Comparison of ENCODE assay signal across 12 cellular contexts in genomic region chr2:201136889-201137321, GRCh38. TPM values are rescaled to one million over a fixed set of nuclear protein-coding genes. Genes with fewer than 3 reads are reported as not detected.
DNase-seq lines count a peak whose midpoint lies in the region; ATAC-seq, FAIRE-seq and TF ChIP-seq lines count a peak whose summit lies in the region.
"Had no signal": no experiment of that assay in that cellular context is flagged by ENCODE, and none has a peak within 500 bp of the region (broad histone marks: within the 10 kb centered on the region; RNA-seq: fewer than 3 reads in every experiment).

No MANE protein-coding gene starts in this region.

- H3K23ac ChIP-seq in mesenchymal stem cell (ENCODE audit: low read length in 2 of 2): no peak overlapping the region

- no peak overlapping the region for H2AK5ac ChIP-seq in mesenchymal stem cell (ENCODE audit: low read length, severe bottlenecking)

- H3K18ac ChIP-seq in mesenchymal stem cell (ENCODE audit: low read depth in 1 of 2, low read length in 2 of 2): peak overlapping the region; percentile 16 to 55

- H3K27me3 ChIP-seq in HepG2 (ENCODE audit: control insufficient read depth in 1 of 2, insufficient read depth in 2 of 2, low read length in 2 of 2) (no peaks in the 10 kb centered on the region), right lobe of liver (no peaks in the 10 kb centered on the region), astrocyte (ENCODE audit: insufficient read depth, low read length) (no peaks in the 10 kb centered on the region), mesenchymal stem cell (ENCODE audit: control insufficient read depth in 1 of 2, insufficient read depth in 1 of 2, low read length in 2 of 2) (no peaks in the 10 kb centered on the region)

- H3K4me3 ChIP-seq in HepG2 (replicated peaks in 1 of 3; ENCODE audit: insufficient read depth in 1 of 3, low read depth in 2 of 3, low read length in 3 of 3) (no peak overlapping the region), right lobe of liver (no peak overlapping the region), astrocyte (ENCODE audit: insufficient read depth, low read depth, low read length) (no peak overlapping the region), mesenchymal stem cell (ENCODE audit: insufficient read depth in 1 of 2, low read depth in 1 of 2, low read length in 2 of 2) (no peak overlapping the region)

- H3K4ac ChIP-seq in mesenchymal stem cell (ENCODE audit: low read depth in 1 of 2, low read length in 2 of 2): no peak overlapping the region

- no peaks in the 10 kb centered on the region for H3K27me3 Mint-ChIP-seq in astrocyte (ENCODE audit: low read depth, unreplicated experiment)
- H3K27me3 Mint-ChIP-seq: naive thymus-derived CD8-positive, alpha-beta T cell had no signal

- FAIRE-seq in HepG2 (lab: Jason Lieb, UNC) (no peak), astrocyte (lab: Jason Lieb, UNC) (no peak), urothelium cell line (lab: Jason Lieb, UNC) (no peak)

- no peak overlapping the region for H3K4me2 ChIP-seq in HepG2 (ENCODE audit: low read depth, low read length)
- no peak overlapping the region for H3K4me2 ChIP-seq in astrocyte (ENCODE audit: low read length)
- no peak overlapping the region for H3K4me2 ChIP-seq in mesenchymal stem cell (ENCODE audit: low read length, poor library complexity, severe bottlenecking)

- H3K9me3 Mint-ChIP-seq in astrocyte (ENCODE audit: unreplicated experiment): no peaks in the 10 kb centered on the region
- H3K9me3 Mint-ChIP-seq: naive thymus-derived CD8-positive, alpha-beta T cell had no signal

- H3K9me3 ChIP-seq in HepG2 (ENCODE audit: low read length) (no peaks in the 10 kb centered on the region), right lobe of liver (no peaks in the 10 kb centered on the region), astrocyte (ENCODE audit: insufficient read depth, low read depth, low read length) (no peaks in the 10 kb centered on the region), mesenchymal stem cell (ENCODE audit: control insufficient read depth, low read length) (no peaks in the 10 kb centered on the region)

- H3K27ac Mint-ChIP-seq in astrocyte (ENCODE audit: unreplicated experiment): peak overlapping the region; percentile 41

- ATAC-seq in HepG2: no peak; the same call in 2 of the 3 replicates
- ATAC-seq in right lobe of liver: no peak
- no peak for ATAC-seq in GM18511 (IDR thresholded peaks at IDR 0.05; ENCODE audit: unreplicated experiment)
- ATAC-seq: naive thymus-derived CD8-positive, alpha-beta T cell had no signal

- in situ Hi-C loops in HepG2 (cut with HindIII; ENCODE audit: extremely low pct_ligation_motif_present, low pct_unique_long_range_greater_than_20kb): no loop called here

- 93% methylated on average over 3 of the region's 3 CpGs for WGBS in HepG2 (ENCODE audit: low lambda C conversion rate)
- 88% methylated on average over 1 of the region's 3 CpGs for WGBS in right lobe of liver (ENCODE audit: insufficient coverage, low coverage, low lambda C conversion rate, missing lambda C conversion rate)
- 79% methylated on average over 3 of the region's 3 CpGs for WGBS in mesenchymal stem cell

- H3K36me3 ChIP-seq in HepG2 (replicated peaks in 1 of 2; ENCODE audit: control insufficient read depth in 1 of 2, insufficient read depth in 2 of 2, low read length in 2 of 2) (peaks cover 39 to 66% of the 10 kb centered on the region in 2 experiments), right lobe of liver (peaks cover 4 to 89% (median 52%) of the 10 kb centered on the region in 4 donors), astrocyte (ENCODE audit: insufficient read depth, low read length) (peaks cover 25% of the 10 kb centered on the region), mesenchymal stem cell (ENCODE audit: control insufficient read depth in 1 of 2, insufficient read depth in 2 of 2, low read depth in 1 of 2, low read length in 2 of 2) (peaks cover 44 to 72% of the 10 kb centered on the region in 2 experiments)

- H3K4me3 Mint-ChIP-seq in astrocyte (ENCODE audit: unreplicated experiment): no peak overlapping the region
- H3K4me3 Mint-ChIP-seq: naive thymus-derived CD8-positive, alpha-beta T cell had no signal

- CTCF ChIA-PET in HepG2 (lab: Yijun Ruan, JAX; ENCODE audit: low intra/inter-chr PET ratio, low total read pairs): no interaction called here

- H3K4me1 ChIP-seq in HepG2 (ENCODE audit: insufficient read depth, low read length): no peaks in the 10 kb centered on the region
- H3K4me1 ChIP-seq in right lobe of liver: peaks cover 0 to 7% (median 0%) of the 10 kb centered on the region in 4 donors
- peaks cover 10% of the 10 kb centered on the region for H3K4me1 ChIP-seq in astrocyte (ENCODE audit: insufficient read depth, low read length)
- peaks cover 10% of the 10 kb centered on the region for H3K4me1 ChIP-seq in mesenchymal stem cell (ENCODE audit: control insufficient read depth, insufficient read depth, low read depth, low read length)

- H2BK5ac ChIP-seq in mesenchymal stem cell (ENCODE audit: low read depth, low read length, poor library complexity, severe bottlenecking): no peak overlapping the region

- H2BK120ac ChIP-seq in mesenchymal stem cell (ENCODE audit: low read depth, low read length): no peak overlapping the region

- H3K14ac ChIP-seq in mesenchymal stem cell (ENCODE audit: low read length in 2 of 2): no peak overlapping the region

- H4K91ac ChIP-seq in mesenchymal stem cell (ENCODE audit: low read length): no peak overlapping the region

- POLR2A ChIA-PET in HepG2 (lab: Yijun Ruan, JAX): no interaction called here

- intact Hi-C loops in HepG2 (cut with micrococcal nuclease; ENCODE audit: unreplicated experiment): no loop called here
- intact Hi-C loops in right lobe of liver (cut with DNase I): no loop called here

- H3K79me2 ChIP-seq in HepG2 (ENCODE audit: insufficient read depth, low read length): peaks cover 19% of the 10 kb centered on the region
- H3K79me2 ChIP-seq in astrocyte (ENCODE audit: insufficient read depth, low read length): peaks cover 30% of the 10 kb centered on the region

- no TSS peak for BruUV-seq in HepG2 (replicated peaks; lab: Mats Ljungman, UMichigan)

- H2BK15ac ChIP-seq in mesenchymal stem cell (ENCODE audit: low read depth, poor library complexity, severe bottlenecking): no peak overlapping the region

- H2BK12ac ChIP-seq in mesenchymal stem cell (ENCODE audit: low read length in 2 of 2): no peak overlapping the region

- H4K20me1 ChIP-seq in HepG2 (ENCODE audit: insufficient read depth, low read length) (no peaks in the 10 kb centered on the region), astrocyte (ENCODE audit: insufficient read depth, low read length) (no peaks in the 10 kb centered on the region)

- no peak for DNase-seq in HepG2 (ENCODE audit: low spot score)
- no peak for DNase-seq in right lobe of liver
- DNase-seq in astrocyte (ENCODE audit: low read depth): no peak
- DNase-seq in mesenchymal stem cell: no peak
- DNase-seq in DMS 273 treated with DMSO at 0.1 percent for 48 hours (lab: John Stamatoyannopoulos, UW): no peak
- DNase-seq in urothelium cell line (ENCODE audit: low spot score): no peak
- no peak for DNase-seq in NCI-H524 (lab: John Stamatoyannopoulos, UW)
- DNase-seq: GF-D8; naive thymus-derived CD8-positive, alpha-beta T cell; NCI-H510A had no signal

- H3K4me1 Mint-ChIP-seq in astrocyte (ENCODE audit: low read depth, unreplicated experiment): peaks cover 33% of the 10 kb centered on the region

- H4K8ac ChIP-seq in mesenchymal stem cell (ENCODE audit: low read length): peak overlapping the region; percentile 39

- no peak for TF ChIP-seq RAD21 in HepG2 (CRISPR knock-in tag; IDR thresholded peaks at IDR 0.05)

- TF ChIP-seq POLR2A in HepG2 (IDR thresholded peaks at IDR 0.05; ENCODE audit: insufficient read depth in 1 of 2, low read depth in 2 of 2, low read length in 2 of 2) (no peak), right lobe of liver (IDR thresholded peaks at IDR 0.05) (no peak)

- H3K79me1 ChIP-seq in mesenchymal stem cell (replicated peaks; ENCODE audit: low read length, poor library complexity, severe bottlenecking): peaks cover 22% of the 10 kb centered on the region

- H3K9ac ChIP-seq in HepG2 (ENCODE audit: insufficient read depth, low read depth, low read length): no peak overlapping the region
- H3K9ac ChIP-seq in astrocyte (ENCODE audit: low read length): no peak overlapping the region
- H3K9ac ChIP-seq in mesenchymal stem cell (ENCODE audit: low read length): no peak overlapping the region

- TF ChIP-seq CTCF in HepG2 (CRISPR knock-in tag; IDR thresholded peaks at IDR 0.05) (no peak), right lobe of liver (IDR thresholded peaks at IDR 0.05) (no peak), astrocyte (IDR thresholded peaks at IDR 0.05; ENCODE audit: insufficient read depth, low read depth, low read length) (no peak)

- no peak overlapping the region for H3K27ac ChIP-seq in HepG2 (ENCODE audit: extremely low read length, insufficient read depth, low read length)
- H3K27ac ChIP-seq in right lobe of liver: no peak overlapping the region
- no peak overlapping the region for H3K27ac ChIP-seq in astrocyte (ENCODE audit: low read depth, low read length)
- peak overlapping the region; percentile 6 for H3K27ac ChIP-seq in mesenchymal stem cell (ENCODE audit: low read length, poor library complexity, severe bottlenecking)
- H3K27ac ChIP-seq: RWPE1 had no signal

- no peak for TF ChIP-seq EP300 in HepG2 (IDR thresholded peaks at IDR 0.05; ENCODE audit: low read depth in 2 of 2, low read length in 2 of 2)
- TF ChIP-seq EP300 in HepG2 (CRISPR knock-in tag; IDR thresholded peaks at IDR 0.05; ENCODE audit: borderline replicate concordance): no peak

- peaks cover 42% of the 10 kb centered on the region for H3K36me3 Mint-ChIP-seq in astrocyte (ENCODE audit: low read depth, unreplicated experiment)

- no peak overlapping the region for H2AFZ ChIP-seq in HepG2 (ENCODE audit: low read length)
- no peak overlapping the region for H2AFZ ChIP-seq in astrocyte (ENCODE audit: low read depth, low read length)
- no peak overlapping the region for H2AFZ ChIP-seq in mesenchymal stem cell (ENCODE audit: low read depth, low read length)

RNA-seq across cellular contexts. Expression of gene CFLAR, which starts 20.9 kb away (rescaled TPM):
- total RNA-seq in HepG2 (2016; rRNA removed; fragmentation: Illumina TruSeq; extraction: Trizol) (92.1 and 109 TPM in 2 replicates), right lobe of liver (10 to 100 TPM; 50.2 to 85.4 (median 66.3) TPM), astrocyte (34.9 and 47.5 TPM in 2 replicates)
- 30.7 and 32.1 TPM in 2 replicates for total RNA-seq in HepG2 (2016; cell fraction: cytosol; rRNA removed; fragmentation: Illumina TruSeq; extraction: Trizol; ENCODE audit: low read depth)
- 93.7 and 102 TPM in 2 replicates for total RNA-seq in HepG2 (2016; cell fraction: insoluble cytoplasmic fraction; rRNA removed; fragmentation: Illumina TruSeq; extraction: Trizol)
- total RNA-seq in HepG2 (2016; cell fraction: membrane; rRNA removed; fragmentation: Illumina TruSeq; extraction: Trizol): 40.1 and 45.4 TPM in 2 replicates
- total RNA-seq in HepG2 (2016; cell fraction: nucleus; rRNA removed; fragmentation: Illumina TruSeq; extraction: Trizol): 117 and 122 TPM in 2 replicates
- polyA plus RNA-seq in HepG2 (2011; rRNA removed): 37.3 and 43.8 TPM in 2 replicates
- 20.7 and 26.9 TPM in 2 replicates for polyA plus RNA-seq in HepG2 (2011; cell fraction: cytosol; rRNA removed)
- polyA plus RNA-seq in HepG2 (2011; cell fraction: nucleus; rRNA removed): 67.5 and 77.8 TPM in 2 replicates
- polyA plus RNA-seq in HepG2 (2012): 46.4 and 55.2 TPM in 2 replicates
- 12.3 and 18.6 TPM in 2 replicates for polyA plus RNA-seq in HepG2 (2016; cell fraction: cytosol; fragmentation: Illumina TruSeq; extraction: Trizol; ENCODE audit: low read depth)
- 85.8 and 89.0 TPM in 2 replicates for polyA plus RNA-seq in HepG2 (2016; cell fraction: insoluble cytoplasmic fraction; fragmentation: Illumina TruSeq; extraction: Trizol; ENCODE audit: low read depth)
- 27.6 and 32.5 TPM in 2 replicates for polyA plus RNA-seq in HepG2 (2016; cell fraction: membrane; fragmentation: Illumina TruSeq; extraction: Trizol; ENCODE audit: low read depth)
- 97.6 and 113 TPM in 2 replicates for polyA plus RNA-seq in HepG2 (2016; cell fraction: nucleus; fragmentation: Illumina TruSeq; extraction: Trizol; ENCODE audit: insufficient read depth, low read depth)
- polyA minus RNA-seq in HepG2 (2011; rRNA and poly(A)+ RNA removed; ENCODE audit: low replicate concordance): 26.0 and 106 TPM in 2 replicates
- 21.5 and 23.9 TPM in 2 replicates for polyA minus RNA-seq in HepG2 (2011; cell fraction: cytosol; rRNA and poly(A)+ RNA removed)
- 213 and 290 TPM in 2 replicates for polyA minus RNA-seq in HepG2 (2011; cell fraction: nucleus; rRNA and poly(A)+ RNA removed)
- 25.5 TPM for polyA plus RNA-seq in mesenchymal stem cell (2013, experiment 1 of 2)
- polyA plus RNA-seq in mesenchymal stem cell (2013, experiment 2 of 2): 25.2 TPM

RNA-seq across cellular contexts. Expression of gene CASP10, which starts 46.0 kb away (rescaled TPM):
- 22.2 and 31.1 TPM in 2 replicates for total RNA-seq in HepG2 (2016; rRNA removed; fragmentation: Illumina TruSeq; extraction: Trizol)
- total RNA-seq in HepG2 (2016; cell fraction: cytosol; rRNA removed; fragmentation: Illumina TruSeq; extraction: Trizol; ENCODE audit: low read depth): 1.6 and 2.2 TPM in 2 replicates
- total RNA-seq in HepG2 (2016; cell fraction: insoluble cytoplasmic fraction; rRNA removed; fragmentation: Illumina TruSeq; extraction: Trizol): 22.9 and 30.3 TPM in 2 replicates
- total RNA-seq in HepG2 (2016; cell fraction: membrane; rRNA removed; fragmentation: Illumina TruSeq; extraction: Trizol): 6.6 and 8.3 TPM in 2 replicates
- 26.9 and 27.1 TPM in 2 replicates for total RNA-seq in HepG2 (2016; cell fraction: nucleus; rRNA removed; fragmentation: Illumina TruSeq; extraction: Trizol)
- polyA plus RNA-seq in HepG2 (2011; rRNA removed): 23.8 and 25.1 TPM in 2 replicates
- 12.7 and 16.6 TPM in 2 replicates for polyA plus RNA-seq in HepG2 (2011; cell fraction: cytosol; rRNA removed)
- polyA plus RNA-seq in HepG2 (2011; cell fraction: nucleus; rRNA removed): 24.5 and 34.7 TPM in 2 replicates
- 11.2 and 17.0 TPM in 2 replicates for polyA plus RNA-seq in HepG2 (2012)
- polyA plus RNA-seq in HepG2 (2016; cell fraction: cytosol; fragmentation: Illumina TruSeq; extraction: Trizol; ENCODE audit: low read depth): 0.84 and 1.2 TPM in 2 replicates
- 14.4 and 15.3 TPM in 2 replicates for polyA plus RNA-seq in HepG2 (2016; cell fraction: insoluble cytoplasmic fraction; fragmentation: Illumina TruSeq; extraction: Trizol; ENCODE audit: low read depth)
- polyA plus RNA-seq in HepG2 (2016; cell fraction: membrane; fragmentation: Illumina TruSeq; extraction: Trizol; ENCODE audit: low read depth): 1.9 and 2.2 TPM in 2 replicates
- polyA plus RNA-seq in HepG2 (2016; cell fraction: nucleus; fragmentation: Illumina TruSeq; extraction: Trizol; ENCODE audit: insufficient read depth, low read depth): 20.1 and 22.5 TPM in 2 replicates
- polyA minus RNA-seq in HepG2 (2011; rRNA and poly(A)+ RNA removed; ENCODE audit: low replicate concordance): 7.9 and 31.1 TPM in 2 replicates
- polyA minus RNA-seq in HepG2 (2011; cell fraction: cytosol; rRNA and poly(A)+ RNA removed): 14.6 and 20.1 TPM in 2 replicates
- polyA minus RNA-seq in HepG2 (2011; cell fraction: nucleus; rRNA and poly(A)+ RNA removed): 47.4 and 79.1 TPM in 2 replicates
- total RNA-seq in right lobe of liver: 1 to 10 TPM; 4.2 to 9.4 (median 8.4) TPM
- 0.43 and 1.2 TPM in 2 replicates for total RNA-seq in astrocyte
- 0.47 TPM for polyA plus RNA-seq in mesenchymal stem cell (2013, experiment 1 of 2)
- polyA plus RNA-seq in mesenchymal stem cell (2013, experiment 2 of 2): 0.53 TPM
